Comparison of ENCODE assay signal across 9 cellular contexts in genomic region chr11:95232666-95233065, GRCh38. TPM values are rescaled to one million over a fixed set of nuclear protein-coding genes. Genes with fewer than 3 reads are reported as not detected.
DNase-seq lines count a peak whose midpoint lies in the region; ATAC-seq and TF ChIP-seq lines count a peak whose summit lies in the region.
"Had no signal": no experiment of that assay in that cellular context is flagged by ENCODE, and none has a peak within 500 bp of the region (broad histone marks: within the 10 kb centered on the region; RNA-seq: fewer than 3 reads in every experiment).

No MANE protein-coding gene starts in this region.

- H3K27ac ChIP-seq in cardiac muscle cell (no peak overlapping the region), colonic mucosa (peak overlapping the region; percentile 76), mucosa of rectum (ENCODE audit: low read depth in 2 of 2, low read length in 2 of 2) (peak overlapping the region; percentile 72 to 87), upper lobe of right lung (peak overlapping the region; percentile 87)

- intact Hi-C loops in cardiac septum (cut with DNase I): loop anchor here (5.0 to 10.0 kb wide), 3 partner anchors 80 to 475 kb away; no protein-coding TSS in a partner anchor
- intact Hi-C loops in colonic mucosa (cut with DNase I): loop anchor here (10.0 kb wide), 1 partner anchor 1102 kb away; no protein-coding TSS in a partner anchor
- intact Hi-C loops in upper lobe of right lung (cut with DNase I): no loop called here
- intact Hi-C loops in Calu3 (cut with micrococcal nuclease; ENCODE audit: unreplicated experiment): loop anchor here (10.0 kb wide), 2 partner anchors 222 to 452 kb away; no protein-coding TSS in a partner anchor

- CTCF ChIA-PET in Calu3 (lab: Charles Lee): no interaction called here

- no peak overlapping the region for H3K4me3 Mint-ChIP-seq in Calu3 (ENCODE audit: low read depth, unreplicated experiment)
- H3K4me3 Mint-ChIP-seq in nephron progenitor cell: no peak overlapping the region

- H3K36me3 Mint-ChIP-seq in Calu3 (ENCODE audit: insufficient read depth, unreplicated experiment) (peaks cover 7% of the 10 kb centered on the region), nephron progenitor cell (ENCODE audit: low read depth) (no peaks in the 10 kb centered on the region)
- H3K36me3 Mint-ChIP-seq: naive thymus-derived CD8-positive, alpha-beta T cell had no signal

- ATAC-seq in upper lobe of right lung: no peak

- H3K9me3 ChIP-seq in cardiac muscle cell (ENCODE audit: low read depth) (no peaks in the 10 kb centered on the region), colonic mucosa (no peaks in the 10 kb centered on the region), mucosa of rectum (ENCODE audit: control insufficient read depth in 2 of 2, low read length in 2 of 2) (no peaks in the 10 kb centered on the region), upper lobe of right lung (no peaks in the 10 kb centered on the region)

- no peaks in the 10 kb centered on the region for H3K27me3 Mint-ChIP-seq in Calu3 (ENCODE audit: unreplicated experiment)
- H3K27me3 Mint-ChIP-seq in nephron progenitor cell (ENCODE audit: low read depth, poor library complexity): peaks cover 3% of the 10 kb centered on the region
- H3K27me3 Mint-ChIP-seq: naive thymus-derived CD8-positive, alpha-beta T cell had no signal

- H3K4me1 ChIP-seq in cardiac muscle cell (ENCODE audit: low read depth) (peaks cover 21% of the 10 kb centered on the region), colonic mucosa (no peaks in the 10 kb centered on the region), mucosa of rectum (ENCODE audit: control insufficient read depth in 2 of 2, insufficient read depth in 2 of 2, low read length in 2 of 2) (peaks cover 0 to 15% of the 10 kb centered on the region in 2 donors), upper lobe of right lung (peaks cover 22% of the 10 kb centered on the region)

- no peak for TF ChIP-seq CTCF in cardiac muscle cell (IDR thresholded peaks at IDR 0.05; ENCODE audit: low read depth, low read length)
- no peak for TF ChIP-seq CTCF in colonic mucosa (IDR thresholded peaks at IDR 0.05)
- TF ChIP-seq CTCF in upper lobe of right lung (IDR thresholded peaks at IDR 0.05): no peak
- no peak for TF ChIP-seq CTCF in Calu3 (IDR thresholded peaks at IDR 0.05; ENCODE audit: unreplicated experiment)
- TF ChIP-seq CTCF in nephron progenitor cell (IDR thresholded peaks at IDR 0.05): no peak

- BruUV-seq in Calu3 (replicated peaks; lab: Mats Ljungman, UMichigan): no TSS peak

- DNase-seq in cardiac muscle cell (ENCODE audit: low read depth in 1 of 2, low spot score in 1 of 2): no peak
- no peak for DNase-seq in cardiac septum (ENCODE audit: low spot score)
- DNase-seq in colonic mucosa: no peak
- no peak for DNase-seq in upper lobe of right lung
- no peak for DNase-seq in NCI-H524 treated with DMSO at 0.1 percent for 48 hours (lab: John Stamatoyannopoulos, UW)
- no peak for DNase-seq in Calu3
- no peak for DNase-seq in nephron progenitor cell

- H3K4me1 Mint-ChIP-seq in Calu3 (ENCODE audit: low read depth, unreplicated experiment): no peaks in the 10 kb centered on the region
- peaks cover 12% of the 10 kb centered on the region for H3K4me1 Mint-ChIP-seq in nephron progenitor cell

- H3K36me3 ChIP-seq in cardiac muscle cell (no peaks in the 10 kb centered on the region), colonic mucosa (no peaks in the 10 kb centered on the region), mucosa of rectum (ENCODE audit: control insufficient read depth in 2 of 2, insufficient read depth in 2 of 2, low read length in 2 of 2) (no peaks in the 10 kb centered on the region), upper lobe of right lung (no peaks in the 10 kb centered on the region)

- H3K27ac Mint-ChIP-seq in Calu3 (ENCODE audit: unreplicated experiment) (no peak overlapping the region), nephron progenitor cell (no peak overlapping the region)
- H3K27ac Mint-ChIP-seq: naive thymus-derived CD8-positive, alpha-beta T cell had no signal

- H3K27me3 ChIP-seq in cardiac muscle cell (no peaks in the 10 kb centered on the region), colonic mucosa (no peaks in the 10 kb centered on the region), mucosa of rectum (ENCODE audit: control insufficient read depth in 2 of 2, insufficient read depth in 2 of 2, low read length in 2 of 2) (no peaks in the 10 kb centered on the region), upper lobe of right lung (no peaks in the 10 kb centered on the region)

- H3K9ac ChIP-seq in colonic mucosa (ENCODE audit: low read depth in 2 of 2, low read length in 2 of 2): no peak overlapping the region
- H3K9ac ChIP-seq in mucosa of rectum (ENCODE audit: low read depth in 1 of 2, low read length in 2 of 2): peak overlapping the region in 1 of 2 donors; percentile 76

- H3K4me3 ChIP-seq in cardiac muscle cell: peak overlapping the region; percentile 16
- peak overlapping the region; percentile 94 for H3K4me3 ChIP-seq in colonic mucosa
- peak overlapping the region; percentile 61 to 79 for H3K4me3 ChIP-seq in mucosa of rectum (ENCODE audit: low read length in 2 of 2)
- peak overlapping the region; percentile 81 for H3K4me3 ChIP-seq in upper lobe of right lung

- no peaks in the 10 kb centered on the region for H3K9me3 Mint-ChIP-seq in Calu3 (ENCODE audit: low read depth, unreplicated experiment)
- no peaks in the 10 kb centered on the region for H3K9me3 Mint-ChIP-seq in nephron progenitor cell
- H3K9me3 Mint-ChIP-seq: naive thymus-derived CD8-positive, alpha-beta T cell had no signal

RNA-seq across cellular contexts. Expression of gene SESN3, which starts 1.7 kb away (rescaled TPM):
- total RNA-seq in cardiac muscle cell (21.6 and 27.7 TPM in 2 replicates), cardiac septum (10.6 TPM), colonic mucosa (10 to 100 TPM; 14.7 to 21.2 TPM), upper lobe of right lung (43.5 TPM), Calu3 (2022) (5.6 and 6.0 TPM in 2 replicates)
- polyA plus RNA-seq in cardiac muscle cell: 3.9 and 6.0 TPM in 2 replicates

Comparison
In these comparisons a context has a peak if more than half of its experiments do, and no peak if none do; other contexts are left out.
1. H3K4me3 ChIP-seq: peak in every context shown above with its lines; median percentile 94 in colonic mucosa; 81 in upper lobe of right lung; 70 in mucosa of rectum; 16 in cardiac muscle cell.